1 cellular context compared by ENCODE assay signal in the genomic region with DNA sequence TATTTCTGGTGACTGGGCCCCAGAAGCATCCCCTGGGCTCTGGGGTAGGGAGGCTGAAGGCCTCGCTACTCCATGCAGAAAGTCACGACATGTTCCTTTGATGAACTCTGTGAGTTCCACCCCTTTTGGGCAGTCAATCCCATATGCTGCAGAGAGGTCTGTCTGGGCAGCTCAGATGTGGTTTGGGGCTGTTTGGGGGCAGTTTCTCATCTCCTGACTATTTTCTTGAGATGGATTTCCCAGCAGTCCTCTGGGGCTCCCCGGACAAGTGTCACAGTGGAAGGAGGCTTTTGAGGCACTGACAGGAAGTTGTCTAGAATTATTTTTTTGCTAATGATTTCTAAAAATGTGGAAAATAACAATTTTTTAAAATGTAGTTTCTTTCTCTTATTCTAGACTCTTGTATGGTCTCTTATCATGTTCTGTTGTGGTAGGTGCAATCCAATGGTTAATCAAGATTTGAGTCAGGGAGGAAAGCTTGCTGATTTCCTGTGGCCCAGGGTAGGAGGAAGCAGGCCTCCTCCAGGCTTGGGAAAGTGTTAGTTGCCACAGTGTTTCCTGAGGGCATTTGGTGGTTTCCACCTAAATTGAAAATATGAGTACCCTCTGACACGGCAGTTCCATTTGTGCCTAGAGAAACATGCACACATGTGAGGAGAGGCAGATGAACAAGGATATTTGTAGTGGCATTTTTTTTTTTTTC.
A peak's percentile ranks its signal among the peaks of the same experiment; 100 is the strongest.
TF ChIP-seq lines count a peak whose summit lies in the region.

No MANE protein-coding gene starts in this region.

TF ChIP-seq in K562, 482 proteins besides CTCF, POLR2A, EP300 and RAD21 (continued from another document):
- TF ChIP-seq, protein P1, sequence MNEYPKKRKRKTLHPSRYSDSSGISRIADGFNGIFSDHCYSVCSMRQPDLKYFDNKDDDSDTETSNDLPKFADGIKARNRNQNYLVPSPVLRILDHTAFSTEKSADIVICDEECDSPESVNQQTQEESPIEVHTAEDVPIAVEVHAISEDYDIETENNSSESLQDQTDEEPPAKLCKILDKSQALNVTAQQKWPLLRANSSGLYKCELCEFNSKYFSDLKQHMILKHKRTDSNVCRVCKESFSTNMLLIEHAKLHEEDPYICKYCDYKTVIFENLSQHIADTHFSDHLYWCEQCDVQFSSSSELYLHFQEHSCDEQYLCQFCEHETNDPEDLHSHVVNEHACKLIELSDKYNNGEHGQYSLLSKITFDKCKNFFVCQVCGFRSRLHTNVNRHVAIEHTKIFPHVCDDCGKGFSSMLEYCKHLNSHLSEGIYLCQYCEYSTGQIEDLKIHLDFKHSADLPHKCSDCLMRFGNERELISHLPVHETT (CRISPR knock-in tag; conservative IDR thresholded peaks at IDR 0.05 in 1 of 2, IDR thresholded peaks at IDR 0.05 in 1 of 2): 0 out of 4 replicates have a peak, but pooled peaks of 1 of the 2 experiments have one; percentile 22
- TF ChIP-seq ETV1 (tag; conservative IDR thresholded peaks at IDR 0.05; ENCODE audit: low read depth) (peak; percentile 7; the same call in 1 of the 2 replicates), FOSL1 (tag; conservative IDR thresholded peaks at IDR 0.05) (peak; percentile 29; the same call in 1 of the 2 replicates), ZNF584 (CRISPR knock-in tag; IDR thresholded peaks at IDR 0.05; ENCODE audit: low read depth) (0 out of 2 replicates have a peak, but pooled peaks have one; percentile 44), SIRT6 (IDR thresholded peaks at IDR 0.05; ENCODE audit: low read depth, low read length) (no peak), RCOR1 (IDR thresholded peaks at IDR 0.05; ENCODE audit: borderline replicate concordance in 1 of 2, low read depth in 2 of 2, low read length in 2 of 2) (0 out of 4 replicates have a peak, but pooled peaks of 1 of the 2 experiments have one; percentile 12), GABPA (tag; conservative IDR thresholded peaks at IDR 0.05; ENCODE audit: low read depth) (peak; percentile 66), TCF7 (IDR thresholded peaks at IDR 0.05; ENCODE audit: borderline replicate concordance) (no peak)
- TF ChIP-seq, protein P2, sequence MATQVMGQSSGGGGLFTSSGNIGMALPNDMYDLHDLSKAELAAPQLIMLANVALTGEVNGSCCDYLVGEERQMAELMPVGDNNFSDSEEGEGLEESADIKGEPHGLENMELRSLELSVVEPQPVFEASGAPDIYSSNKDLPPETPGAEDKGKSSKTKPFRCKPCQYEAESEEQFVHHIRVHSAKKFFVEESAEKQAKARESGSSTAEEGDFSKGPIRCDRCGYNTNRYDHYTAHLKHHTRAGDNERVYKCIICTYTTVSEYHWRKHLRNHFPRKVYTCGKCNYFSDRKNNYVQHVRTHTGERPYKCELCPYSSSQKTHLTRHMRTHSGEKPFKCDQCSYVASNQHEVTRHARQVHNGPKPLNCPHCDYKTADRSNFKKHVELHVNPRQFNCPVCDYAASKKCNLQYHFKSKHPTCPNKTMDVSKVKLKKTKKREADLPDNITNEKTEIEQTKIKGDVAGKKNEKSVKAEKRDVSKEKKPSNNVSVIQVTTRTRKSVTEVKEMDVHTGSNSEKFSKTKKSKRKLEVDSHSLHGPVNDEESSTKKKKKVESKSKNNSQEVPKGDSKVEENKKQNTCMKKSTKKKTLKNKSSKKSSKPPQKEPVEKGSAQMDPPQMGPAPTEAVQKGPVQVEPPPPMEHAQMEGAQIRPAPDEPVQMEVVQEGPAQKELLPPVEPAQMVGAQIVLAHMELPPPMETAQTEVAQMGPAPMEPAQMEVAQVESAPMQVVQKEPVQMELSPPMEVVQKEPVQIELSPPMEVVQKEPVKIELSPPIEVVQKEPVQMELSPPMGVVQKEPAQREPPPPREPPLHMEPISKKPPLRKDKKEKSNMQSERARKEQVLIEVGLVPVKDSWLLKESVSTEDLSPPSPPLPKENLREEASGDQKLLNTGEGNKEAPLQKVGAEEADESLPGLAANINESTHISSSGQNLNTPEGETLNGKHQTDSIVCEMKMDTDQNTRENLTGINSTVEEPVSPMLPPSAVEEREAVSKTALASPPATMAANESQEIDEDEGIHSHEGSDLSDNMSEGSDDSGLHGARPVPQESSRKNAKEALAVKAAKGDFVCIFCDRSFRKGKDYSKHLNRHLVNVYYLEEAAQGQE (CRISPR knock-in tag; IDR thresholded peaks at IDR 0.05; ENCODE audit: low read depth): no peak
